Comparison of ENCODE assay signal across 8 cellular contexts in genomic region chr18:41954827-41955613, GRCh38. TPM values are rescaled to one million over a fixed set of nuclear protein-coding genes. Genes with fewer than 3 reads are reported as not detected.
DNase-seq lines count a peak whose midpoint lies in the region; ATAC-seq lines count a peak whose summit lies in the region.

Gene PIK3C3, plus strand, starts transcription at chr18:41955234. Its CDS starts 58 bp downstream, at chr18:41955292.

- DNase-seq in NCI-H1092 treated with DMSO at 0.1 percent for 48 hours (lab: John Stamatoyannopoulos, UW) (peak; percentile 98), SKM-1 (lab: John Stamatoyannopoulos, UW; ENCODE audit: unreplicated experiment) (peak; percentile 83), glomerular endothelial cell (ENCODE audit: extremely low read depth, low read depth, low spot score) (peak; percentile 89), occipital lobe (lab: John Stamatoyannopoulos, UW) (peak; percentile 92)
- DNase-seq in activated naive CD4-positive, alpha-beta T cell treated with anti-CD3 and anti-CD28 coated beads, Interleukin-2, amount 50 U/mL, for 72 hours (ENCODE audit: low spot score in 2 of 2), result peak; percentile 92 to 94

- H3K9me3 Mint-ChIP-seq in activated naive CD4-positive, alpha-beta T cell treated with anti-CD3 and anti-CD28 coated beads, Interleukin-2, amount 50 U/mL, for 72 hours, result no peaks in the 10 kb centered on the region

- peak within 1 kb of the TSS; percentile 97 for H3K4me3 ChIP-seq in GM08714 (ENCODE audit: low read length)

- peak; percentile 98 for ATAC-seq in HG02610 (IDR thresholded peaks at IDR 0.05; ENCODE audit: unreplicated experiment)
- peak; percentile 98 to 99 for ATAC-seq in activated naive CD4-positive, alpha-beta T cell treated with anti-CD3 and anti-CD28 coated beads, Interleukin-2, amount 50 U/mL, for 72 hours

- H3K36me3 Mint-ChIP-seq in activated naive CD4-positive, alpha-beta T cell treated with anti-CD3 and anti-CD28 coated beads, Interleukin-2, amount 50 U/mL, for 72 hours, result peaks cover 12 to 37% of the 10 kb centered on the region in 2 donors

- H3K27ac ChIP-seq in temporal lobe (ENCODE audit: low read depth, low read length), result no peak within 1 kb of the TSS

- peak within 1 kb of the TSS; percentile 97 to 100 for H3K27ac Mint-ChIP-seq in activated naive CD4-positive, alpha-beta T cell treated with anti-CD3 and anti-CD28 coated beads, Interleukin-2, amount 50 U/mL, for 72 hours

RNA-seq across cellular contexts. Expression of gene PIK3C3, which starts in this region (rescaled TPM):
- total RNA-seq in activated naive CD4-positive, alpha-beta T cell treated with anti-CD3 and anti-CD28 coated beads, Interleukin-2, amount 50 U/mL, for 72 hours, result 10 to 100 TPM; 56.4 to 72.9 TPM
- 28.9 and 51.1 TPM in 2 replicates for total RNA-seq in glomerular endothelial cell
- 108 TPM for total RNA-seq in occipital lobe
- total RNA-seq in temporal lobe, result 58.8 TPM
